Comparison of ENCODE assay signal across 19 cellular contexts in the genomic region with DNA sequence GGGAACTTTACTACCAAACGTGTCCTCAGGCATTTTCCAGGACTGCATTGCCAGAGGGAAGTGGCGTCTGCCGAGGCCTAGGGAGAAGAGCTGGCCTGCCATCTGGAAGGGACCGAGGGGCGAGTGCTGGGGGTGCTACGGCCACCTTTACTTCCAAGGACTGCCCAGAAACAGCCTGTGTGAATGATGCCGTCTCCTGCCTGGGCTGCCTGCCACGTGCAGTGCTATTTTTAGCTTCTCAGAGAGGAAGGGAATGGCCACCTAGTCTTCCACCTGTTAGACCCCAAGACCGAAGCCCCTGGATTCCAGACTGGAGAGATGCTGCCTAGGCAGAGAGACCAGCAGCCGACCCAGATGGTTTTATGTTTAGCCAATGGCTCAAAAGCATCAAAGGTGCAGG.
"Had no signal": no experiment of that assay in that cellular context is flagged by ENCODE, and none has a peak within 500 bp of the region (broad histone marks: within the 10 kb centered on the region; RNA-seq: fewer than 3 reads in every experiment).

No MANE protein-coding gene starts in this region.

- H3K27ac Mint-ChIP-seq: dendritic cell treated with granulocyte-macrophage colony-stimulating factor and Interleukin-4, amounts not matched to agents 40 ng/mL and 50 ng/mL, for 4 days; type B pancreatic cell; WTC11 had no signal

- H3K4me2 ChIP-seq: smooth muscle cell had no signal

- H3K9me3 Mint-ChIP-seq: type B pancreatic cell had no signal

- H3K27ac ChIP-seq: cardiac muscle cell, foreskin keratinocyte, SJSA1, testis had no signal

- DNase-seq: activated CD4-positive, alpha-beta T cell treated with anti-CD3 and anti-CD28 coated beads, Interleukin-2, amount 50 U/mL, for 48 hours; activated gamma-delta T cell; effector CD4-positive, alpha-beta T cell; foreskin keratinocyte; kidney; midbrain; occipital lobe; sigmoid colon; stimulated activated CD4-positive, alpha-beta T cell treated with anti-CD3 and anti-CD28 coated beads, Interleukin-15, amount 100 ng/mL, for 24 hours; stimulated activated naive B cell treated with anti-CD40 and anti-IgM and Interleukin-4, amounts not matched to agents 10 μg/mL and 1 μg/mL and 100 μg/mL, for 72 hours; T-helper 1 cell had no signal

- H3K27me3 Mint-ChIP-seq: dendritic cell treated with granulocyte-macrophage colony-stimulating factor and Interleukin-4, amounts not matched to agents 40 ng/mL and 50 ng/mL, for 4 days; stimulated activated naive B cell treated with anti-CD40 and anti-IgM and Interleukin-4, amounts not matched to agents 10 μg/mL and 1 μg/mL and 100 μg/mL, for 72 hours; type B pancreatic cell had no signal

- H3K4me1 Mint-ChIP-seq: WTC11 had no signal

- H3K27me3 ChIP-seq: cardiac muscle cell, foreskin keratinocyte, sigmoid colon, SJSA1, testis had no signal

- H3K4me3 ChIP-seq: cardiac muscle cell, sigmoid colon, SJSA1, smooth muscle cell, testis had no signal

- H3K36me3 ChIP-seq: cardiac muscle cell had no signal

- H3K4me3 Mint-ChIP-seq: dendritic cell treated with granulocyte-macrophage colony-stimulating factor and Interleukin-4, amounts not matched to agents 40 ng/mL and 50 ng/mL, for 4 days; stimulated activated naive B cell treated with anti-CD40 and anti-IgM and Interleukin-4, amounts not matched to agents 10 μg/mL and 1 μg/mL and 100 μg/mL, for 72 hours; type B pancreatic cell; WTC11 had no signal

- ATAC-seq: foreskin keratinocyte; left lobe of liver; stimulated activated naive B cell treated with anti-CD40 and anti-IgM and Interleukin-4, amounts not matched to agents 10 μg/mL and 1 μg/mL and 100 μg/mL, for 72 hours; WTC11 had no signal

- H3K9me3 ChIP-seq: sigmoid colon, SJSA1, testis had no signal
